In genomic region chr3:37139567-37140052, GRCh38 we compare ENCODE assay signal across 1 cellular context.
TF ChIP-seq lines count a peak whose summit lies in the region.

No MANE protein-coding gene starts in this region.

TF ChIP-seq in A549, 52 proteins besides CTCF, POLR2A, EP300 and RAD21 (continued from another document):
- TF ChIP-seq REST (IDR thresholded peaks at IDR 0.05) = no peak
TF ChIP-seq in A549: peak in this region for 0.
